Comparison of ENCODE assay signal across 17 cellular contexts in genomic region chr4:95251568-95251967, GRCh38.
"Had no signal": no experiment of that assay in that cellular context is flagged by ENCODE, and none has a peak within 500 bp of the region (broad histone marks: within the 10 kb centered on the region; RNA-seq: fewer than 3 reads in every experiment).

No MANE protein-coding gene starts in this region.

- H3K27ac ChIP-seq: heart left ventricle, right atrium auricular region, sigmoid colon, suprapubic skin, tibial artery, upper lobe of left lung, uterus had no signal

- H3K4me3 ChIP-seq: heart left ventricle, right atrium auricular region, sigmoid colon, suprapubic skin, tibial artery, upper lobe of left lung, uterus had no signal

- H3K9me3 ChIP-seq: heart left ventricle, right atrium auricular region, sigmoid colon, suprapubic skin, tibial artery, upper lobe of left lung, uterus had no signal

- ATAC-seq: heart left ventricle, natural killer cell had no signal

- H3K27me3 ChIP-seq: heart left ventricle, right atrium auricular region, sigmoid colon, tibial artery, upper lobe of left lung, uterus had no signal

- H3K36me3 ChIP-seq: right atrium auricular region, sigmoid colon, suprapubic skin, upper lobe of left lung, uterus had no signal

- DNase-seq: dermis blood vessel endothelial cell; effector CD4-positive, alpha-beta T cell; endodermal cell; foreskin melanocyte; heart left ventricle; hippocampal formation; natural killer cell; posterior cingulate gyrus; sigmoid colon; small intestine; stimulated activated CD4-positive, alpha-beta T cell treated with anti-CD3 and anti-CD28 coated beads, Interleukin-2, amount 100 ng/mL, for 48 hours; stimulated activated naive CD4-positive, alpha-beta T cell treated with Interleukin-2 at 50 U/mL for 16 hours; tibial artery; upper lobe of left lung; uterus had no signal

- H3K4me1 ChIP-seq: right atrium auricular region, uterus had no signal
